In the genomic region with DNA sequence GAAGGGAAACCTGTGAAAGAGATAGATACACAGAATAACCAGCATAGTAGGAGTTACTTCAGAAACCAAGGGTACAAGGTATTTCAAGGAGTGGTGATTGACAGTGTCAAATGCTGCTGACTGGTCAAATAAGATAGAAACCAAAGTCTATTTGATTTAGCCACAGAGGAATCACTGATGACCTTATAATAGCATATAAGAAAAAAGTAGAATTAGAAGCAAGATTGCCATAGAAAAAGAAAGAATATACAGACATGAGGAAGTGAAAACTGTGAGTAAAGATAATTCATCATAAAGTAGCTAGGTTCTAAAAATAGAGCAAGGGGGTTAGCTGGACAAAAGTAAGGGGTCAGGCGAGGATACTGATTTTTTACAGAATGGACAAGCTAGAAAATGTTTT, we compare ENCODE assay signal across 12 cellular contexts. TPM values are rescaled to one million over a fixed set of nuclear protein-coding genes. Genes with fewer than 3 reads are reported as not detected.
DNase-seq lines count a peak whose midpoint lies in the region; ATAC-seq and TF ChIP-seq lines count a peak whose summit lies in the region.
"Had no signal": no experiment of that assay in that cellular context is flagged by ENCODE, and none has a peak within 500 bp of the region (broad histone marks: within the 10 kb centered on the region; RNA-seq: fewer than 3 reads in every experiment).

No MANE protein-coding gene starts in this region.

- DNase-seq in CD14-positive monocyte (ENCODE audit: low spot score) (no peak), NOMO-1 treated with DMSO at 0.1 percent for 48 hours (lab: John Stamatoyannopoulos, UW; ENCODE audit: unreplicated experiment) (peak; percentile 69), dedifferentiated amniotic fluid mesenchymal stem cell (ENCODE audit: extremely low spot score) (no peak), HEK293T (ENCODE audit: extremely low spot score) (no peak), NCI-H2107 treated with DMSO at 0.1 percent for 48 hours (lab: John Stamatoyannopoulos, UW; ENCODE audit: unreplicated experiment) (no peak), hepatocyte (ENCODE audit: low spot score) (no peak)
- DNase-seq: NCI-H69 had no signal

- H3K27me3 Mint-ChIP-seq in CD14-positive monocyte (ENCODE audit: low read depth in 3 of 3) = no peaks in the 10 kb centered on the region

- peaks cover 0 to 6% (median 2%) of the 10 kb centered on the region in 7 donors for H3K9me3 Mint-ChIP-seq in CD14-positive monocyte

- H3K9me2 ChIP-seq in hepatocyte (replicated peaks; ENCODE audit: insufficient read depth) = no peaks in the 10 kb centered on the region

- H3K4me3 ChIP-seq in hepatocyte = no peak overlapping the region

- peaks cover 14 to 18% of the 10 kb centered on the region in 2 donors for H3K36me3 Mint-ChIP-seq in CD14-positive monocyte

- ATAC-seq in GM19351 (IDR thresholded peaks at IDR 0.05; ENCODE audit: unreplicated experiment) (peak; percentile 65), HG02884 (IDR thresholded peaks at IDR 0.05; ENCODE audit: unreplicated experiment) (peak; percentile 70)
- ATAC-seq: esophagus mucosa, HCT116 had no signal

- peak overlapping the region in 4 of 7 donors; percentile 37 to 71 (median 54) for H3K27ac Mint-ChIP-seq in CD14-positive monocyte
- H3K27ac Mint-ChIP-seq: brain had no signal

- H3K27me3 ChIP-seq in hepatocyte = no peaks in the 10 kb centered on the region

- H3K4me1 Mint-ChIP-seq in CD14-positive monocyte = peaks cover 44% of the 10 kb centered on the region

- peaks cover 96% of the 10 kb centered on the region for H3K79me2 ChIP-seq in hepatocyte

- TF ChIP-seq CTCF in CD14-positive monocyte (IDR thresholded peaks at IDR 0.05) = no peak
- no peak for TF ChIP-seq CTCF in hepatocyte (IDR thresholded peaks at IDR 0.05; ENCODE audit: poor library complexity)

- H2AFZ ChIP-seq in hepatocyte = no peak overlapping the region

- no peak overlapping the region for H3K27ac ChIP-seq in hepatocyte

- intact Hi-C loops in CD14-positive monocyte (cut with micrococcal nuclease) = no loop called here

- POLR2A ChIA-PET in HEK293T (lab: Yijun Ruan, JAX) = no interaction called here

- H3K4me2 ChIP-seq in hepatocyte = no peak overlapping the region

- 79% methylated on average over 1 of the region's 1 CpG for WGBS in hepatocyte (ENCODE audit: low lambda C conversion rate, missing lambda C conversion rate)

- H3K4me1 ChIP-seq in hepatocyte (ENCODE audit: insufficient read depth) = no peaks in the 10 kb centered on the region

- CTCF ChIA-PET in HEK293T (lab: Yijun Ruan, JAX) = no interaction called here

- H3K36me3 ChIP-seq in hepatocyte (replicated peaks; ENCODE audit: insufficient read depth, low read depth) = no peaks in the 10 kb centered on the region

- no peak overlapping the region for H3K4me3 Mint-ChIP-seq in CD14-positive monocyte
- H3K4me3 Mint-ChIP-seq: brain had no signal

- no peaks in the 10 kb centered on the region for H3K9me3 ChIP-seq in hepatocyte (ENCODE audit: low read depth)

- peaks cover 24% of the 10 kb centered on the region for H4K20me1 ChIP-seq in hepatocyte (ENCODE audit: insufficient read depth, poor library complexity, severe bottlenecking)

TF ChIP-seq in HEK293T, 16 proteins besides CTCF, POLR2A, EP300 and RAD21:
- TF ChIP-seq LEF1 (IDR thresholded peaks at IDR 0.05; ENCODE audit: borderline replicate concordance) (no peak), ELF4 (IDR thresholded peaks at IDR 0.05) (no peak), ZNF384 (IDR thresholded peaks at IDR 0.05) (no peak), FOXM1 (IDR thresholded peaks at IDR 0.05; ENCODE audit: borderline replicate concordance) (no peak), FOXK2 (IDR thresholded peaks at IDR 0.05) (no peak), FOXA1 (IDR thresholded peaks at IDR 0.05) (no peak), SP1 (IDR thresholded peaks at IDR 0.05) (no peak), NFRKB (IDR thresholded peaks at IDR 0.05) (no peak), L3MBTL2 (conservative IDR thresholded peaks at IDR 0.05) (no peak), HDGF (IDR thresholded peaks at IDR 0.05; ENCODE audit: borderline replicate concordance) (no peak), BHLHE40 (IDR thresholded peaks at IDR 0.05; ENCODE audit: borderline replicate concordance) (no peak), ARNT (IDR thresholded peaks at IDR 0.05) (no peak), TARDBP (IDR thresholded peaks at IDR 0.05) (no peak), SUZ12 (IDR thresholded peaks at IDR 0.05) (no peak), CTBP1 (IDR thresholded peaks at IDR 0.05; ENCODE audit: borderline replicate concordance) (no peak)
- TF ChIP-seq, protein P1, sequence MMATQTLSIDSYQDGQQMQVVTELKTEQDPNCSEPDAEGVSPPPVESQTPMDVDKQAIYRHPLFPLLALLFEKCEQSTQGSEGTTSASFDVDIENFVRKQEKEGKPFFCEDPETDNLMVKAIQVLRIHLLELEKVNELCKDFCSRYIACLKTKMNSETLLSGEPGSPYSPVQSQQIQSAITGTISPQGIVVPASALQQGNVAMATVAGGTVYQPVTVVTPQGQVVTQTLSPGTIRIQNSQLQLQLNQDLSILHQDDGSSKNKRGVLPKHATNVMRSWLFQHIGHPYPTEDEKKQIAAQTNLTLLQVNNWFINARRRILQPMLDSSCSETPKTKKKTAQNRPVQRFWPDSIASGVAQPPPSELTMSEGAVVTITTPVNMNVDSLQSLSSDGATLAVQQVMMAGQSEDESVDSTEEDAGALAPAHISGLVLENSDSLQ (IDR thresholded peaks at IDR 0.05) = no peak

RNA-seq across cellular contexts. Expression of a gene that starts 14.2 kb away (rescaled TPM):
- polyA plus RNA-seq in CD14-positive monocyte (1 to 10 TPM; 2.4 to 2.7 TPM), hepatocyte (7.3 and 7.8 TPM in 2 replicates)
- 43.0 and 53.8 TPM in 2 replicates for total RNA-seq in hepatocyte
